Comparison of ENCODE assay signal across 1 cellular context in genomic region chr2:177398290-177398683, GRCh38.
A peak's percentile ranks its signal among the peaks of the same experiment; 100 is the strongest.
TF ChIP-seq lines count a peak whose summit lies in the region.

No MANE protein-coding gene starts in this region.

TF ChIP-seq in HepG2, 621 proteins besides CTCF, POLR2A, EP300 and RAD21 (continued from another document):
- TF ChIP-seq ZSCAN5A (CRISPR knock-in tag; IDR thresholded peaks at IDR 0.05; ENCODE audit: borderline replicate concordance) = 0 out of 2 replicates have a peak, but pooled peaks have one; percentile 10
- no peak; the same call in 1 of the 2 replicates for TF ChIP-seq ESRRA (CRISPR knock-in tag; IDR thresholded peaks at IDR 0.05; ENCODE audit: low read depth)
- peak; percentile 27; the same call in 1 of the 2 replicates for TF ChIP-seq FOXJ3 (CRISPR knock-in tag; IDR thresholded peaks at IDR 0.05; ENCODE audit: borderline replicate concordance)
- TF ChIP-seq SRF (IDR thresholded peaks at IDR 0.05; ENCODE audit: low read depth, low read length) = no peak
- TF ChIP-seq XRCC5 (optimal IDR thresholded peaks at IDR 0.05; ENCODE audit: low read length) = no peak
- no peak for TF ChIP-seq MTERF4 (CRISPR knock-in tag; IDR thresholded peaks at IDR 0.05)
- no peak for TF ChIP-seq HNRNPL (IDR thresholded peaks at IDR 0.05; ENCODE audit: low read depth, low read length)
- TF ChIP-seq HNF1A (IDR thresholded peaks at IDR 0.05; ENCODE audit: low read depth) = no peak
- no peak for TF ChIP-seq HNF1A (CRISPR knock-in tag; IDR thresholded peaks at IDR 0.05; ENCODE audit: borderline replicate concordance)
- TF ChIP-seq BCL3 (CRISPR knock-in tag; IDR thresholded peaks at IDR 0.05) = no peak
